In genomic region chr6:121443953-121444590, GRCh38 we compare ENCODE assay signal across 15 cellular contexts. TPM values are rescaled to one million over a fixed set of nuclear protein-coding genes. Genes with fewer than 3 reads are reported as not detected.
DNase-seq lines count a peak whose midpoint lies in the region; ATAC-seq and TF ChIP-seq lines count a peak whose summit lies in the region.
"Had no signal": no experiment of that assay in that cellular context is flagged by ENCODE, and none has a peak within 500 bp of the region (broad histone marks: within the 10 kb centered on the region; RNA-seq: fewer than 3 reads in every experiment).

No MANE protein-coding gene starts in this region.

- no peak for TF ChIP-seq POLR2A in vagina (IDR thresholded peaks at IDR 0.05)

- no peaks in the 10 kb centered on the region for H3K27me3 ChIP-seq in vagina

- H3K4me3 ChIP-seq in cardiac fibroblast (replicated peaks in 1 of 2; ENCODE audit: low read depth in 2 of 2, low read length in 2 of 2) (no peak overlapping the region), vagina (peak overlapping the region in 1 of 2 donors; percentile 77)

- TF ChIP-seq CTCF in cardiac fibroblast (IDR thresholded peaks at IDR 0.05; ENCODE audit: low read depth, low read length) (no peak), vagina (IDR thresholded peaks at IDR 0.05) (no peak)

- peaks cover 0 to 46% of the 10 kb centered on the region in 2 donors for H3K36me3 ChIP-seq in vagina

- H3K27ac ChIP-seq in vagina = peak overlapping the region; percentile 96

- H3K4me1 ChIP-seq in vagina = peaks cover 76% of the 10 kb centered on the region

- intact Hi-C loops in Right ventricle myocardium superior (cut with DNase I) = no loop called here
- intact Hi-C loops in cardiac septum (cut with DNase I) = loop anchor here (2.0 kb wide), 1 partner anchor 141 kb away; no protein-coding TSS in a partner anchor
- intact Hi-C loops in vagina (cut with DNase I) = no loop called here

- no peaks in the 10 kb centered on the region for H3K9me3 ChIP-seq in vagina

- no peak for DNase-seq in Right ventricle myocardium superior
- DNase-seq in cardiac septum (ENCODE audit: low spot score) = no peak
- peak; percentile 42 to 55 for DNase-seq in cardiac fibroblast (ENCODE audit: low read depth in 2 of 2)
- DNase-seq in left kidney (ENCODE audit: low read depth, low spot score) = peak; percentile 76
- no peak for DNase-seq in vagina (ENCODE audit: extremely low spot score in 2 of 2)
- DNase-seq in ecto neural progenitor cell (ENCODE audit: low spot score) = no peak
- no peak for DNase-seq in T-helper 9 cell
- no peak for DNase-seq in medulla oblongata (ENCODE audit: extremely low spot score)
- DNase-seq: activated CD4-positive, alpha-beta T cell treated with anti-CD3 and anti-CD28 coated beads for 36 hours; activated effector memory CD4-positive, alpha-beta T cell treated with anti-CD3 and anti-CD28 coated beads, Interleukin-2, amount 50 U/mL, for 16 hours; dorsolateral prefrontal cortex; naive B cell; NCI-H446 treated with DMSO at 0.1 percent for 48 hours; SHP77 treated with DMSO at 0.1 percent for 48 hours; stimulated activated naive B cell treated with anti-CD40 and anti-IgM and Interleukin-4, amounts not matched to agents 10 μg/mL and 1 μg/mL and 100 μg/mL, for 72 hours had no signal

- peak; percentile 78 for ATAC-seq in Right ventricle myocardium superior (ENCODE audit: poor library complexity)
- ATAC-seq: activated CD4-positive, alpha-beta T cell treated with anti-CD3 and anti-CD28 coated beads for 36 hours had no signal

RNA-seq across cellular contexts. Expression of gene GJA1, which starts 8.6 kb away (rescaled TPM):
- 214 TPM for total RNA-seq in Right ventricle myocardium superior
- 268 TPM for total RNA-seq in cardiac septum
- total RNA-seq in vagina = 261 TPM

Comparison
In these comparisons a context has a peak if more than half of its experiments do, and no peak if none do; other contexts are left out.
1. DNase-seq: peak in cardiac fibroblast (2 of 2) and left kidney (single experiment); none in Right ventricle myocardium superior (single experiment), cardiac septum (single experiment), vagina (0 of 2), ecto neural progenitor cell (single experiment), T-helper 9 cell (single experiment) and medulla oblongata (single experiment).